8 cellular contexts compared by ENCODE assay signal in genomic region chr15:78149068-78149804, GRCh38. TPM values are rescaled to one million over a fixed set of nuclear protein-coding genes. Genes with fewer than 3 reads are reported as not detected.
DNase-seq lines count a peak whose midpoint lies in the region; ATAC-seq and TF ChIP-seq lines count a peak whose summit lies in the region.

TSS of gene IDH3A (plus strand) at chr15:78149362. CDS start at chr15:78149404, 42 bp downstream.

- peak within 1 kb of the TSS; percentile 98 for H3K27ac Mint-ChIP-seq in activated T-cell treated with anti-CD3 and anti-CD28 coated beads, Interleukin-2, amount 50 U/mL, for 24 hours

- TF ChIP-seq POLR2A in erythroblast (IDR thresholded peaks at IDR 0.05; ENCODE audit: low read length) = peak; percentile 65

- peak within 1 kb of the TSS; percentile 67 for H3K4me3 ChIP-seq in mucosa of stomach (ENCODE audit: low read length)

- peak within 1 kb of the TSS; percentile 72 for H3K9ac ChIP-seq in mucosa of stomach (ENCODE audit: low read length)

- no peaks in the 10 kb centered on the region for H3K27me3 ChIP-seq in mucosa of stomach (ENCODE audit: control insufficient read depth, insufficient read depth, low read length)

- peaks cover 32% of the 10 kb centered on the region for H3K36me3 Mint-ChIP-seq in activated T-cell treated with anti-CD3 and anti-CD28 coated beads, Interleukin-2, amount 50 U/mL, for 24 hours (ENCODE audit: low read depth)

- peak within 1 kb of the TSS; percentile 87 for H3K4me3 Mint-ChIP-seq in activated T-cell treated with anti-CD3 and anti-CD28 coated beads, Interleukin-2, amount 50 U/mL, for 24 hours

- H3K36me3 ChIP-seq in mucosa of stomach (ENCODE audit: control insufficient read depth, insufficient read depth, low read length) = no peaks in the 10 kb centered on the region

- no peaks in the 10 kb centered on the region for H3K9me3 ChIP-seq in mucosa of stomach (ENCODE audit: control insufficient read depth, low read length)

- no peaks in the 10 kb centered on the region for H3K27me3 Mint-ChIP-seq in activated T-cell treated with anti-CD3 and anti-CD28 coated beads, Interleukin-2, amount 50 U/mL, for 24 hours

- DNase-seq in DMS53 treated with DMSO at 0.1 percent for 48 hours (lab: John Stamatoyannopoulos, UW; ENCODE audit: unreplicated experiment) (peak; percentile 83), KG1 (lab: John Stamatoyannopoulos, UW) (peak; percentile 92), erythroblast (lab: John Stamatoyannopoulos, UW) (peak; percentile 97 to 99)
- DNase-seq in activated T-cell treated with anti-CD3 and anti-CD28 coated beads, Interleukin-2, amount 50 U/mL, for 24 hours = peak; percentile 100
- peak; percentile 100 for DNase-seq in stimulated activated CD8-positive, alpha-beta memory T cell treated with anti-CD3 and anti-CD28 coated beads, Interleukin-4, amount 100 ng/mL, for 48 hours

- H3K4me1 Mint-ChIP-seq in activated T-cell treated with anti-CD3 and anti-CD28 coated beads, Interleukin-2, amount 50 U/mL, for 24 hours (ENCODE audit: low read depth) = peaks cover 48% of the 10 kb centered on the region

- peak; percentile 78 for ATAC-seq in GM21723 (IDR thresholded peaks at IDR 0.05; ENCODE audit: unreplicated experiment)

- H3K4me1 ChIP-seq in mucosa of stomach (ENCODE audit: control insufficient read depth, insufficient read depth, low read length) = peaks cover 24% of the 10 kb centered on the region

- H3K9me3 Mint-ChIP-seq in activated T-cell treated with anti-CD3 and anti-CD28 coated beads, Interleukin-2, amount 50 U/mL, for 24 hours = no peaks in the 10 kb centered on the region

TF ChIP-seq in PFSK-1, 5 proteins besides CTCF, POLR2A, EP300 and RAD21:
- TF ChIP-seq POLR2AphosphoS5 (IDR thresholded peaks at IDR 0.05; ENCODE audit: low read depth, low read length) (peak; percentile 80), FOXP2 (optimal IDR thresholded peaks at IDR 0.05; ENCODE audit: borderline replicate concordance, extremely low read depth, extremely low read length, insufficient read depth) (peak; percentile 54), TAF1 (IDR thresholded peaks at IDR 0.05; ENCODE audit: borderline replicate concordance, insufficient read depth, low read length) (peak; percentile 88; the same call in 1 of the 2 replicates), SIN3A (IDR thresholded peaks at IDR 0.05; ENCODE audit: borderline replicate concordance, insufficient read depth, low read length) (no peak; the same call in 1 of the 2 replicates)
- TF ChIP-seq, protein P1, sequence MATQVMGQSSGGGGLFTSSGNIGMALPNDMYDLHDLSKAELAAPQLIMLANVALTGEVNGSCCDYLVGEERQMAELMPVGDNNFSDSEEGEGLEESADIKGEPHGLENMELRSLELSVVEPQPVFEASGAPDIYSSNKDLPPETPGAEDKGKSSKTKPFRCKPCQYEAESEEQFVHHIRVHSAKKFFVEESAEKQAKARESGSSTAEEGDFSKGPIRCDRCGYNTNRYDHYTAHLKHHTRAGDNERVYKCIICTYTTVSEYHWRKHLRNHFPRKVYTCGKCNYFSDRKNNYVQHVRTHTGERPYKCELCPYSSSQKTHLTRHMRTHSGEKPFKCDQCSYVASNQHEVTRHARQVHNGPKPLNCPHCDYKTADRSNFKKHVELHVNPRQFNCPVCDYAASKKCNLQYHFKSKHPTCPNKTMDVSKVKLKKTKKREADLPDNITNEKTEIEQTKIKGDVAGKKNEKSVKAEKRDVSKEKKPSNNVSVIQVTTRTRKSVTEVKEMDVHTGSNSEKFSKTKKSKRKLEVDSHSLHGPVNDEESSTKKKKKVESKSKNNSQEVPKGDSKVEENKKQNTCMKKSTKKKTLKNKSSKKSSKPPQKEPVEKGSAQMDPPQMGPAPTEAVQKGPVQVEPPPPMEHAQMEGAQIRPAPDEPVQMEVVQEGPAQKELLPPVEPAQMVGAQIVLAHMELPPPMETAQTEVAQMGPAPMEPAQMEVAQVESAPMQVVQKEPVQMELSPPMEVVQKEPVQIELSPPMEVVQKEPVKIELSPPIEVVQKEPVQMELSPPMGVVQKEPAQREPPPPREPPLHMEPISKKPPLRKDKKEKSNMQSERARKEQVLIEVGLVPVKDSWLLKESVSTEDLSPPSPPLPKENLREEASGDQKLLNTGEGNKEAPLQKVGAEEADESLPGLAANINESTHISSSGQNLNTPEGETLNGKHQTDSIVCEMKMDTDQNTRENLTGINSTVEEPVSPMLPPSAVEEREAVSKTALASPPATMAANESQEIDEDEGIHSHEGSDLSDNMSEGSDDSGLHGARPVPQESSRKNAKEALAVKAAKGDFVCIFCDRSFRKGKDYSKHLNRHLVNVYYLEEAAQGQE (IDR thresholded peaks at IDR 0.05; ENCODE audit: insufficient read depth in 1 of 2, low read depth in 2 of 2, low read length in 2 of 2) = 0 out of 4 replicates have a peak, but pooled peaks of 1 of the 2 experiments have one; percentile 43

RNA-seq across cellular contexts. Expression of gene IDH3A, which starts in this region (rescaled TPM):
- 194 TPM for polyA plus RNA-seq in PFSK-1 (2012; ENCODE audit: insufficient read length, low read depth)

Comparison
In these comparisons a context has a peak if more than half of its experiments do, and no peak if none do; other contexts are left out.
1. Peak in every context shown above with its lines: DNase-seq, ATAC-seq and H3K4me3 ChIP-seq.